In the genomic region with DNA sequence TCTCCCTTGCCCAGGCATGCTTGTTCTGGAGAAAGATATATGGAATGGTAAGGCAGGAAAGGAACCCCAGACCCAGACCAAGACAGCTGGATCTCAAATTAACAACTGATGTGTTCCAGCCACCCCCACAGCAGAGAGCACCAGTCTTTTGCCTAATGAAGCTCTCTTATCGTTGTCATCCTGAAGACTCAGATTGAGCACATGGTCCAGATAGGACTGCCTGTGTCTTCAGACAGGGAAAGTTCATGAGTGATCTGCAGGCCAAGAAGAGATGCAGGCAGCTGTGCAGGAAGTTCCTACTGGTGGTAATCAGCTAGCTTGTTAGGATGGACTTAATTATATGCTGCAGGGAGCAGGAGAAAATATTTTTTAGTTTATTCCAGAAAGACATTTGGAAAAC, we compare ENCODE assay signal across 33 cellular contexts. TPM values are rescaled to one million over a fixed set of nuclear protein-coding genes. Genes with fewer than 3 reads are reported as not detected.
DNase-seq lines count a peak whose midpoint lies in the region; ATAC-seq, FAIRE-seq and TF ChIP-seq lines count a peak whose summit lies in the region.
"Had no signal": no experiment of that assay in that cellular context is flagged by ENCODE, and none has a peak within 500 bp of the region (broad histone marks: within the 10 kb centered on the region; RNA-seq: fewer than 3 reads in every experiment).

No MANE protein-coding gene starts in this region.

- no CpG with 5 or more reads among the region's 1 CpG for WGBS in mesendoderm (ENCODE audit: extremely low coverage, insufficient coverage, low lambda C conversion rate)

- no peak overlapping the region for H3K27ac ChIP-seq in mesendoderm (ENCODE audit: low read depth, low read length)
- H3K27ac ChIP-seq: colonic mucosa, esophagus muscularis mucosa, spleen, upper lobe of right lung had no signal

- H3K23ac ChIP-seq in mesendoderm (ENCODE audit: low read length): no peak overlapping the region

- H3K4me1 Mint-ChIP-seq in activated naive CD8-positive, alpha-beta T cell treated with anti-CD3 and anti-CD28 coated beads, Interleukin-2, amount 50 U/mL, for 24 hours: no peaks in the 10 kb centered on the region
- peaks cover 48% of the 10 kb centered on the region for H3K4me1 Mint-ChIP-seq in chondrocyte (ENCODE audit: low read depth)
- H3K4me1 Mint-ChIP-seq: activated naive CD8-positive, alpha-beta T cell treated with anti-CD3 and anti-CD28 coated beads, Interleukin-2, amount 10 ng/mL, durations not matched to agents 7 days and 5 days; CD8-positive, alpha-beta memory T cell; naive thymus-derived CD4-positive, alpha-beta T cell; stimulated activated effector memory CD8-positive, alpha-beta T cell treated with anti-CD3 and anti-CD28 coated beads, Interleukin-12 subunit alpha, Interleukin-12 subunit beta, amount 100 ng/mL, for 72 hours; T-cell had no signal

- no peak overlapping the region for H2AK5ac ChIP-seq in mesendoderm (ENCODE audit: low read length)

- peak; percentile 9 for FAIRE-seq in HTR-8/SVneo (lab: Jason Lieb, UNC)
- FAIRE-seq: GM12892, TTC549 had no signal

- peaks cover 7% of the 10 kb centered on the region for H3K9me3 Mint-ChIP-seq in activated naive CD8-positive, alpha-beta T cell treated with anti-CD3 and anti-CD28 coated beads, Interleukin-2, amount 50 U/mL, for 24 hours
- H3K9me3 Mint-ChIP-seq in chondrocyte (ENCODE audit: low read depth): peaks cover 21% of the 10 kb centered on the region
- H3K9me3 Mint-ChIP-seq: activated naive CD8-positive, alpha-beta T cell treated with anti-CD3 and anti-CD28 coated beads, Interleukin-2, amount 10 ng/mL, durations not matched to agents 7 days and 5 days had no signal

- no peak overlapping the region for H3K18ac ChIP-seq in mesendoderm (ENCODE audit: low read length)

- H3K9ac ChIP-seq in mesendoderm (ENCODE audit: low read length): no peak overlapping the region

- H4K8ac ChIP-seq in mesendoderm (ENCODE audit: low read depth, low read length): no peak overlapping the region

- H3K27ac Mint-ChIP-seq in activated naive CD8-positive, alpha-beta T cell treated with anti-CD3 and anti-CD28 coated beads, Interleukin-2, amount 50 U/mL, for 24 hours: no peak overlapping the region
- no peak overlapping the region for H3K27ac Mint-ChIP-seq in chondrocyte (ENCODE audit: unreplicated experiment)
- H3K27ac Mint-ChIP-seq: activated CD8-positive, alpha-beta T cell treated with anti-CD3 and anti-CD28 coated beads for 36 hours; activated naive CD8-positive, alpha-beta T cell treated with anti-CD3 and anti-CD28 coated beads, Interleukin-2, amount 10 ng/mL, durations not matched to agents 7 days and 5 days; CD8-positive, alpha-beta memory T cell; endodermal cell; naive thymus-derived CD4-positive, alpha-beta T cell; stimulated activated effector memory CD8-positive, alpha-beta T cell treated with anti-CD3 and anti-CD28 coated beads, Interleukin-12 subunit alpha, Interleukin-12 subunit beta, amount 100 ng/mL, for 72 hours; T-cell had no signal

- no peak overlapping the region for H2BK5ac ChIP-seq in mesendoderm (ENCODE audit: low read length)

- no peaks in the 10 kb centered on the region for H3K79me2 ChIP-seq in mesendoderm (ENCODE audit: control insufficient read depth, insufficient read depth, low read length)

- TF ChIP-seq CTCF in chondrocyte (IDR thresholded peaks at IDR 0.05): no peak

- DNase-seq in GM03348 (ENCODE audit: low spot score) (peak; percentile 26), HTR-8/SVneo (ENCODE audit: insufficient read length, low spot score) (no peak), dermis blood vessel endothelial cell (peak; percentile 3), mesendoderm (peak; percentile 16), AML-193 (lab: John Stamatoyannopoulos, UW) (no peak), chondrocyte (ENCODE audit: low spot score) (no peak)
- no peak for DNase-seq in central memory CD4-positive, alpha-beta T cell
- DNase-seq in activated naive CD8-positive, alpha-beta T cell treated with anti-CD3 and anti-CD28 coated beads, Interleukin-2, amount 50 U/mL, for 24 hours: no peak
- DNase-seq: activated CD4-positive, CD25-positive, alpha-beta regulatory T cell treated with anti-CD3 and anti-CD28 coated beads, Interleukin-2, amount 50 U/mL, for 72 hours; activated CD8-positive, alpha-beta T cell treated with anti-CD3 and anti-CD28 coated beads for 36 hours; activated effector memory CD4-positive, alpha-beta T cell treated with Interleukin-2 at 50 U/mL for 16 hours; activated naive CD8-positive, alpha-beta T cell treated with anti-CD3 and anti-CD28 coated beads, Interleukin-2, amount 10 ng/mL, durations not matched to agents 7 days and 5 days; CD8-positive, alpha-beta memory T cell; colonic mucosa; endodermal cell; GF-D8; H7; left colon; naive thymus-derived CD4-positive, alpha-beta T cell; NCI-H1092; NCI-H2029; NCI-H774; nucleus accumbens; OCI-M1; SHP77; spleen; stimulated activated CD4-positive, alpha-beta T cell treated with anti-CD3 and anti-CD28 coated beads, Interleukin-2, amount 100 ng/mL, for 48 hours; T-cell; upper lobe of right lung had no signal

- no peak overlapping the region for H2BK15ac ChIP-seq in mesendoderm (replicated peaks; ENCODE audit: low read depth)

- no peak overlapping the region for H3K4me3 ChIP-seq in mesendoderm (ENCODE audit: low read length)
- H3K4me3 ChIP-seq: colonic mucosa, esophagus muscularis mucosa, spleen, upper lobe of right lung had no signal

- no peaks in the 10 kb centered on the region for H3K4me1 ChIP-seq in mesendoderm (ENCODE audit: control insufficient read depth, low read depth, low read length)
- H3K4me1 ChIP-seq: colonic mucosa, spleen, upper lobe of right lung had no signal

- no peak overlapping the region for H3K4me2 ChIP-seq in mesendoderm (ENCODE audit: low read length)

- H4K5ac ChIP-seq in mesendoderm (ENCODE audit: low read length): no peak overlapping the region

- H3K36me3 ChIP-seq in mesendoderm (ENCODE audit: control insufficient read depth, insufficient read depth, low read length): no peaks in the 10 kb centered on the region
- H3K36me3 ChIP-seq: colonic mucosa, esophagus muscularis mucosa, spleen, upper lobe of right lung had no signal

- H3K27me3 Mint-ChIP-seq in activated naive CD8-positive, alpha-beta T cell treated with anti-CD3 and anti-CD28 coated beads, Interleukin-2, amount 50 U/mL, for 24 hours: peaks cover 15% of the 10 kb centered on the region
- H3K27me3 Mint-ChIP-seq in chondrocyte (ENCODE audit: low read depth): no peaks in the 10 kb centered on the region

- H2BK120ac ChIP-seq in mesendoderm (ENCODE audit: low read depth, low read length): no peak overlapping the region

- no peaks in the 10 kb centered on the region for H3K27me3 ChIP-seq in mesendoderm (ENCODE audit: insufficient read depth, low read length, poor library complexity)
- H3K27me3 ChIP-seq: colonic mucosa, esophagus muscularis mucosa, spleen, upper lobe of right lung had no signal

- no peak overlapping the region for H3K56ac ChIP-seq in mesendoderm (ENCODE audit: low read length)

- H3K36me3 Mint-ChIP-seq in activated naive CD8-positive, alpha-beta T cell treated with anti-CD3 and anti-CD28 coated beads, Interleukin-2, amount 50 U/mL, for 24 hours (ENCODE audit: low read depth): no peaks in the 10 kb centered on the region
- no peaks in the 10 kb centered on the region for H3K36me3 Mint-ChIP-seq in chondrocyte (ENCODE audit: low read depth)
- H3K36me3 Mint-ChIP-seq: activated naive CD8-positive, alpha-beta T cell treated with anti-CD3 and anti-CD28 coated beads, Interleukin-2, amount 10 ng/mL, durations not matched to agents 7 days and 5 days; stimulated activated effector memory CD8-positive, alpha-beta T cell treated with anti-CD3 and anti-CD28 coated beads, Interleukin-12 subunit alpha, Interleukin-12 subunit beta, amount 100 ng/mL, for 72 hours had no signal

- no peaks in the 10 kb centered on the region for H3K79me1 ChIP-seq in mesendoderm (ENCODE audit: low read length)

- H3K4me3 Mint-ChIP-seq in activated naive CD8-positive, alpha-beta T cell treated with anti-CD3 and anti-CD28 coated beads, Interleukin-2, amount 50 U/mL, for 24 hours: no peak overlapping the region
- no peak overlapping the region for H3K4me3 Mint-ChIP-seq in chondrocyte (ENCODE audit: unreplicated experiment)
- H3K4me3 Mint-ChIP-seq: activated CD8-positive, alpha-beta T cell treated with anti-CD3 and anti-CD28 coated beads for 36 hours; activated naive CD8-positive, alpha-beta T cell treated with anti-CD3 and anti-CD28 coated beads, Interleukin-2, amount 10 ng/mL, durations not matched to agents 7 days and 5 days; CD8-positive, alpha-beta memory T cell; endodermal cell; naive thymus-derived CD4-positive, alpha-beta T cell; stimulated activated effector memory CD8-positive, alpha-beta T cell treated with anti-CD3 and anti-CD28 coated beads, Interleukin-12 subunit alpha, Interleukin-12 subunit beta, amount 100 ng/mL, for 72 hours; T-cell had no signal

- no peak overlapping the region for H3K4ac ChIP-seq in mesendoderm (ENCODE audit: low read depth, low read length)

- ATAC-seq in activated naive CD8-positive, alpha-beta T cell treated with anti-CD3 and anti-CD28 coated beads, Interleukin-2, amount 50 U/mL, for 24 hours: no peak
- ATAC-seq: activated CD8-positive, alpha-beta T cell treated with anti-CD3 and anti-CD28 coated beads for 36 hours; left colon; naive thymus-derived CD4-positive, alpha-beta T cell; stimulated activated effector memory CD8-positive, alpha-beta T cell treated with anti-CD3 and anti-CD28 coated beads, Interleukin-12 subunit alpha, Interleukin-12 subunit beta, amount 100 ng/mL, for 72 hours; T-cell; upper lobe of right lung had no signal

RNA-seq across cellular contexts. Expression of a gene that starts 53.3 kb away (rescaled TPM):
- total RNA-seq in dermis blood vessel endothelial cell (7.3 and 9.9 TPM in 2 replicates), chondrocyte (14.7 to 20.6 TPM (median 14.8 TPM) in 3 replicates)
- polyA plus RNA-seq in mesendoderm (2013, experiment 1 of 2): 6.2 TPM
- polyA plus RNA-seq in mesendoderm (2013, experiment 2 of 2): 6.1 TPM

Comparison
In these comparisons a context has a peak if more than half of its experiments do, and no peak if none do; other contexts are left out.
1. DNase-seq: peak in GM03348 (single experiment), dermis blood vessel endothelial cell (single experiment) and mesendoderm (single experiment); none in HTR-8/SVneo (single experiment), central memory CD4-positive, alpha-beta T cell (single experiment), AML-193 (0 of 2), activated naive CD8-positive, alpha-beta T cell treated with anti-CD3 and anti-CD28 coated beads, Interleukin-2, amount 50 U/mL, for 24 hours (single experiment) and chondrocyte (single experiment).